Comparison of ENCODE assay signal across 8 cellular contexts in genomic region chr11:35662061-35662648, GRCh38. TPM values are rescaled to one million over a fixed set of nuclear protein-coding genes. Genes with fewer than 3 reads are reported as not detected.
DNase-seq lines count a peak whose midpoint lies in the region; ATAC-seq and TF ChIP-seq lines count a peak whose summit lies in the region.

No MANE protein-coding gene starts in this region.

- intact Hi-C loops in CD4-positive, alpha-beta T cell (cut with DNase I, micrococcal nuclease) = loop anchor here (2.0 to 10.0 kb wide), 6 partner anchors 617 to 1957 kb away; partner anchors contain the start of genes APIP (in 1 of the 2), C11orf91 (in 1 of the 2), CAT (in 1 of the 2) and PDHX (in 1 of the 2)
- intact Hi-C loops in colonic mucosa (cut with DNase I) = no loop called here
- intact Hi-C loops in tibial artery (cut with DNase I; ENCODE audit: low total_unique reads) = loop anchor here (5.0 kb wide), 1 partner anchor 45 kb away; the partner anchor contains the start of gene FJX1

- CTCF ChIA-PET in CD4-positive, alpha-beta T cell (lab: Charles Lee) = interaction anchor here (1.0 kb wide), 1 partner anchor 848 kb away, joined by 3 read pairs; the partner anchor contains the start of gene TRAF6

- H3K36me3 ChIP-seq in colonic mucosa (no peaks in the 10 kb centered on the region), tibial artery (no peaks in the 10 kb centered on the region)

- no peaks in the 10 kb centered on the region for H3K27me3 ChIP-seq in CD4-positive, alpha-beta T cell (ENCODE audit: control insufficient read depth, insufficient read depth, low read length)
- H3K27me3 ChIP-seq in colonic mucosa = no peaks in the 10 kb centered on the region
- H3K27me3 ChIP-seq in tibial artery = no peaks in the 10 kb centered on the region

- DNase-seq in CD4-positive, alpha-beta T cell = peak in 5 of 10 experiments; percentile 4 to 19 (median 8)
- peak; percentile 27 for DNase-seq in RKO (ENCODE audit: low spot score)
- DNase-seq in colonic mucosa = no peak
- DNase-seq in lung microvascular endothelial cell (ENCODE audit: low read depth in 2 of 2) = peak; percentile 4 to 7
- no peak for DNase-seq in tibial artery
- no peak for DNase-seq in NCI-H1436 (lab: John Stamatoyannopoulos, UW)

- POLR2A ChIA-PET in CD4-positive, alpha-beta T cell (lab: Charles Lee) = interaction anchor here (0.6 to 1.7 kb wide), 4 partner anchors 14 to 1962 kb away, joined by 3 read pairs; no protein-coding TSS in a partner anchor

- H3K36me3 Mint-ChIP-seq in CD4-positive, alpha-beta T cell (ENCODE audit: low read depth) = peaks cover 47% of the 10 kb centered on the region

- TF ChIP-seq CTCF in CD4-positive, alpha-beta T cell (IDR thresholded peaks at IDR 0.05) = no peak
- TF ChIP-seq CTCF in colonic mucosa (IDR thresholded peaks at IDR 0.05) = no peak
- TF ChIP-seq CTCF in tibial artery (IDR thresholded peaks at IDR 0.05) = no peak

- peaks cover 50% of the 10 kb centered on the region for H3K4me1 Mint-ChIP-seq in CD4-positive, alpha-beta T cell (ENCODE audit: low read depth)

- peak overlapping the region; percentile 90 for H3K27ac Mint-ChIP-seq in CD4-positive, alpha-beta T cell

- peak; percentile 63 for ATAC-seq in CD4-positive, alpha-beta T cell (ENCODE audit: poor library complexity)
- ATAC-seq in GM19025 (IDR thresholded peaks at IDR 0.05; ENCODE audit: low read depth, unreplicated experiment) (peak; percentile 29), HG03175 (IDR thresholded peaks at IDR 0.05; ENCODE audit: unreplicated experiment) (peak; percentile 34)

- peaks cover 23% of the 10 kb centered on the region for H3K9me3 Mint-ChIP-seq in CD4-positive, alpha-beta T cell

- peaks cover 27% of the 10 kb centered on the region for H3K9me3 ChIP-seq in CD4-positive, alpha-beta T cell (ENCODE audit: control insufficient read depth, low read length)
- H3K9me3 ChIP-seq in colonic mucosa (no peaks in the 10 kb centered on the region), tibial artery (peaks cover 0 to 3% (median 0%) of the 10 kb centered on the region in 3 donors)

- peak overlapping the region; percentile 68 for H3K27ac ChIP-seq in CD4-positive, alpha-beta T cell (ENCODE audit: low read depth, low read length)
- peak overlapping the region; percentile 90 for H3K27ac ChIP-seq in colonic mucosa
- peak overlapping the region; percentile 92 to 95 for H3K27ac ChIP-seq in tibial artery

- peak overlapping the region; percentile 92 to 97 for H3K9ac ChIP-seq in colonic mucosa (ENCODE audit: low read depth in 2 of 2, low read length in 2 of 2)

- peak overlapping the region; percentile 90 for H3K4me3 Mint-ChIP-seq in CD4-positive, alpha-beta T cell

- H3K4me1 ChIP-seq in colonic mucosa (peaks cover 3% of the 10 kb centered on the region), tibial artery (peaks cover 0 to 24% (median 13%) of the 10 kb centered on the region in 4 donors)

- H3K4me3 ChIP-seq in colonic mucosa = peak overlapping the region; percentile 60
- peak overlapping the region; percentile 81 to 97 for H3K4me3 ChIP-seq in tibial artery

- H3K27me3 Mint-ChIP-seq in CD4-positive, alpha-beta T cell = peaks cover 13% of the 10 kb centered on the region

RNA-seq across cellular contexts. Expression of gene TRIM44, which starts 0.4 kb away (rescaled TPM):
- 10 to 100 TPM; 32.1 to 36.7 TPM for total RNA-seq in CD4-positive, alpha-beta T cell
- total RNA-seq in colonic mucosa (10 to 100 TPM; 38.8 to 47.0 TPM), lung microvascular endothelial cell (10.2 and 16.5 TPM in 2 replicates)

RNA-seq across cellular contexts. Expression of gene FJX1, which starts 43.9 kb away (rescaled TPM):
- total RNA-seq in CD4-positive, alpha-beta T cell = not detected
- 1 to 10 TPM in 1 of 2 donors, under 1 TPM in 1; 0.32 to 1.6 TPM for total RNA-seq in colonic mucosa
- total RNA-seq in lung microvascular endothelial cell = 17.4 and 29.0 TPM in 2 replicates

Comparison
In these comparisons a context has a peak if more than half of its experiments do, and no peak if none do; other contexts are left out.
1. DNase-seq: peak in RKO (single experiment) and lung microvascular endothelial cell (2 of 2); none in colonic mucosa (single experiment), tibial artery (0 of 2) and NCI-H1436 (single experiment).
2. Peak in every context shown above with its lines, with median percentiles within 50 percentile points of each other: ATAC-seq and H3K27ac ChIP-seq.